1 cellular context compared by ENCODE assay signal in the genomic region with DNA sequence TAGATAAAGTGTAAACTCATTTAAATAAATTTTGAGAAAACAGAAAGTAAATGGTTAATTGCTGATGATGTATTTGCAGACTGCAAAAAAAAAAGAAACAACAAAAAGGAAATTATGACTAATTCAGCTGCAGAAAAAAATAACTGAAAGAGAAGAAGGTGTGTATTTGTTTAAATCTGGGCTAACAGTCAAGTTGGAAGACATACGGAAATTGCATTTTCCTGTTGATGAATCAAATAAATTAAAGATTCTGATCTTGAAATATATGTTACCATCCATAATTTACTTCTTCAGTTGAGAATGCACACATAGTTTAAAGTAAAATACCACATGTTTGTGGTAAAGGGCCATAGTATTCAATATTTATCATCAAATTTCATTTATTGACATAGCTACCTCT.
TF ChIP-seq lines count a peak whose summit lies in the region.

No MANE protein-coding gene starts in this region.

TF ChIP-seq in GM23338, 12 proteins besides CTCF, POLR2A, EP300 and RAD21 (continued from another document):
- TF ChIP-seq, protein P1, sequence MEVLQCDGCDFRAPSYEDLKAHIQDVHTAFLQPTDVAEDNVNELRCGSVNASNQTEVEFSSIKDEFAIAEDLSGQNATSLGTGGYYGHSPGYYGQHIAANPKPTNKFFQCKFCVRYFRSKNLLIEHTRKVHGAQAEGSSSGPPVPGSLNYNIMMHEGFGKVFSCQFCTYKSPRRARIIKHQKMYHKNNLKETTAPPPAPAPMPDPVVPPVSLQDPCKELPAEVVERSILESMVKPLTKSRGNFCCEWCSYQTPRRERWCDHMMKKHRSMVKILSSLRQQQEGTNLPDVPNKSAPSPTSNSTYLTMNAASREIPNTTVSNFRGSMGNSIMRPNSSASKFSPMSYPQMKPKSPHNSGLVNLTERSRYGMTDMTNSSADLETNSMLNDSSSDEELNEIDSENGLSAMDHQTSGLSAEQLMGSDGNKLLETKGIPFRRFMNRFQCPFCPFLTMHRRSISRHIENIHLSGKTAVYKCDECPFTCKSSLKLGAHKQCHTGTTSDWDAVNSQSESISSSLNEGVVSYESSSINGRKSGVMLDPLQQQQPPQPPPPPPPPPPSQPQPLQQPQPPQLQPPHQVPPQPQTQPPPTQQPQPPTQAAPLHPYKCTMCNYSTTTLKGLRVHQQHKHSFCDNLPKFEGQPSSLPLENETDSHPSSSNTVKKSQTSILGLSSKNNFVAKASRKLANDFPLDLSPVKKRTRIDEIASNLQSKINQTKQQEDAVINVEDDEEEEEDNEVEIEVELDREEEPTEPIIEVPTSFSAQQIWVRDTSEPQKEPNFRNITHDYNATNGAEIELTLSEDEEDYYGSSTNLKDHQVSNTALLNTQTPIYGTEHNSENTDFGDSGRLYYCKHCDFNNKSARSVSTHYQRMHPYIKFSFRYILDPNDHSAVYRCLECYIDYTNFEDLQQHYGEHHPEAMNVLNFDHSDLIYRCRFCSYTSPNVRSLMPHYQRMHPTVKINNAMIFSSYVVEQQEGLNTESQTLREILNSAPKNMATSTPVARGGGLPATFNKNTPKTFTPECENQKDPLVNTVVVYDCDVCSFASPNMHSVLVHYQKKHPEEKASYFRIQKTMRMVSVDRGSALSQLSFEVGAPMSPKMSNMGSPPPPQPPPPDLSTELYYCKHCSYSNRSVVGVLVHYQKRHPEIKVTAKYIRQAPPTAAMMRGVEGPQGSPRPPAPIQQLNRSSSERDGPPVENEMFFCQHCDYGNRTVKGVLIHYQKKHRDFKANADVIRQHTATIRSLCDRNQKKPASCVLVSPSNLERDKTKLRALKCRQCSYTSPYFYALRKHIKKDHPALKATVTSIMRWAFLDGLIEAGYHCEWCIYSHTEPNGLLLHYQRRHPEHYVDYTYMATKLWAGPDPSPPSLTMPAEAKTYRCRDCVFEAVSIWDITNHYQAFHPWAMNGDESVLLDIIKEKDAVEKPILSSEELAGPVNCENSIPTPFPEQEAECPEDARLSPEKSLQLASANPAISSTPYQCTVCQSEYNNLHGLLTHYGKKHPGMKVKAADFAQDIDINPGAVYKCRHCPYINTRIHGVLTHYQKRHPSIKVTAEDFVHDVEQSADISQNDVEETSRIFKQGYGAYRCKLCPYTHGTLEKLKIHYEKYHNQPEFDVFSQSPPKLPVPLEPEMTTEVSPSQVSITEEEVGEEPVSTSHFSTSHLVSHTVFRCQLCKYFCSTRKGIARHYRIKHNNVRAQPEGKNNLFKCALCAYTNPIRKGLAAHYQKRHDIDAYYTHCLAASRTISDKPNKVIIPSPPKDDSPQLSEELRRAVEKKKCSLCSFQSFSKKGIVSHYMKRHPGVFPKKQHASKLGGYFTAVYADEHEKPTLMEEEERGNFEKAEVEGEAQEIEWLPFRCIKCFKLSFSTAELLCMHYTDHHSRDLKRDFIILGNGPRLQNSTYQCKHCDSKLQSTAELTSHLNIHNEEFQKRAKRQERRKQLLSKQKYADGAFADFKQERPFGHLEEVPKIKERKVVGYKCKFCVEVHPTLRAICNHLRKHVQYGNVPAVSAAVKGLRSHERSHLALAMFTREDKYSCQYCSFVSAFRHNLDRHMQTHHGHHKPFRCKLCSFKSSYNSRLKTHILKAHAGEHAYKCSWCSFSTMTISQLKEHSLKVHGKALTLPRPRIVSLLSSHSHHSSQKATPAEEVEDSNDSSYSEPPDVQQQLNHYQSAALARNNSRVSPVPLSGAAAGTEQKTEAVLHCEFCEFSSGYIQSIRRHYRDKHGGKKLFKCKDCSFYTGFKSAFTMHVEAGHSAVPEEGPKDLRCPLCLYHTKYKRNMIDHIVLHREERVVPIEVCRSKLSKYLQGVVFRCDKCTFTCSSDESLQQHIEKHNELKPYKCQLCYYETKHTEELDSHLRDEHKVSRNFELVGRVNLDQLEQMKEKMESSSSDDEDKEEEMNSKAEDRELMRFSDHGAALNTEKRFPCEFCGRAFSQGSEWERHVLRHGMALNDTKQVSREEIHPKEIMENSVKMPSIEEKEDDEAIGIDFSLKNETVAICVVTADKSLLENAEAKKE (CRISPR knock-in tag; IDR thresholded peaks at IDR 0.05): no peak
- TF ChIP-seq EZH2 (IDR thresholded peaks at IDR 0.05; ENCODE audit: low read depth, unreplicated experiment): no peak
- no peak for TF ChIP-seq POLR2AphosphoS5 (IDR thresholded peaks at IDR 0.05; ENCODE audit: low read depth)
- TF ChIP-seq, protein P2, sequence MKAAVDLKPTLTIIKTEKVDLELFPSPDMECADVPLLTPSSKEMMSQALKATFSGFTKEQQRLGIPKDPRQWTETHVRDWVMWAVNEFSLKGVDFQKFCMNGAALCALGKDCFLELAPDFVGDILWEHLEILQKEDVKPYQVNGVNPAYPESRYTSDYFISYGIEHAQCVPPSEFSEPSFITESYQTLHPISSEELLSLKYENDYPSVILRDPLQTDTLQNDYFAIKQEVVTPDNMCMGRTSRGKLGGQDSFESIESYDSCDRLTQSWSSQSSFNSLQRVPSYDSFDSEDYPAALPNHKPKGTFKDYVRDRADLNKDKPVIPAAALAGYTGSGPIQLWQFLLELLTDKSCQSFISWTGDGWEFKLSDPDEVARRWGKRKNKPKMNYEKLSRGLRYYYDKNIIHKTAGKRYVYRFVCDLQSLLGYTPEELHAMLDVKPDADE (IDR thresholded peaks at IDR 0.05): no peak
- no peak for TF ChIP-seq NANOG (IDR thresholded peaks at IDR 0.05; ENCODE audit: borderline replicate concordance)
- TF ChIP-seq EZH2phosphoT487 (IDR thresholded peaks at IDR 0.05; ENCODE audit: unreplicated experiment): no peak
- no peak for TF ChIP-seq ZNF114 (CRISPR knock-in tag; IDR thresholded peaks at IDR 0.05)
